ENCODE assay signal across 23 cellular contexts in the genomic region with DNA sequence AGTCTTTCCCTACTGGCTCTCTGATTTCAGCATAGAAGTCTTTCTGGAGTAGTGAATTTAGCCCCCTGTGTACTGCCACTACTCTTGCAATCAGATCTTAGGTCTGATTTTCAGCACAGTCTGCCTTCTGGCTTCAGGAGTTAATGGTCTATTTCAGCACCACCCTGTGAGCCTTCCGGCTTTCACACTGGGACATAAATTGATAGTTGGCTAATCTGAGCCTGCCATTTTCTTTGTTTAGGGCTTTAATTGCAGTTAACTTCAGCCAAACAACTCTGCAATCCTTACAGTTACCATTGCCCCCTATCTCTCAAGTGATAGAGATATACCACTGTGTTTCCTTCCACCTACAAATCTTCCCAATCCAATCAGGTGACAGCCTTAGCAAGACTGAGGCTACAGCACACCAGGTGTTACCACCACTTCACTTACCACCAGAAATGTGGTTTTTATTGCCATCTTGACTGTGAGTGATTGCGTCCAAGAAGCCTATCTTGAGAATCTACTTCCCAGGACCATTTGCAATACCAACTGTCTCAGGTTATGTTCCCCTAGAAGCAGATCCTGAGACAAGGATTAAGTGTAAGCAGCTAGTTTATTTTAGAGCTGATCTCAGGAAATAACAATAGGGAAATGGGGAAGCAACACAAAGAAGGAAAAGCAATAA. TPM values are rescaled to one million over a fixed set of nuclear protein-coding genes. Genes with fewer than 3 reads are reported as not detected.
A peak's percentile ranks its signal among the peaks of the same experiment; 100 is the strongest.
DNase-seq lines count a peak whose midpoint lies in the region; ATAC-seq and TF ChIP-seq lines count a peak whose summit lies in the region.
"Had no signal": no experiment of that assay in that cellular context is flagged by ENCODE, and none has a peak within 500 bp of the region (broad histone marks: within the 10 kb centered on the region; RNA-seq: fewer than 3 reads in every experiment).

No MANE protein-coding gene starts in this region.

- H3K4me3 ChIP-seq in OCI-LY7 (ENCODE audit: low read depth, low read length, poor library complexity, severe bottlenecking): peak overlapping the region; percentile 28
- H3K4me3 ChIP-seq: skin epidermis, upper lobe of right lung had no signal

- ATAC-seq in natural killer cell (no peak), HG03159 (IDR thresholded peaks at IDR 0.05; ENCODE audit: unreplicated experiment) (no peak)
- no peak for ATAC-seq in stimulated activated naive CD8-positive, alpha-beta T cell treated with anti-CD3 and anti-CD28 coated beads, Interleukin-15, amount 100 ng/mL, for 72 hours
- ATAC-seq: left colon, upper lobe of right lung had no signal

- H3K4me1 ChIP-seq in OCI-LY7 (ENCODE audit: insufficient read depth, low read length, poor library complexity, severe bottlenecking): peaks cover 94% of the 10 kb centered on the region
- H3K4me1 ChIP-seq: upper lobe of right lung had no signal

- TF ChIP-seq CTCF in OCI-LY7 (conservative IDR thresholded peaks at IDR 0.05; ENCODE audit: low read length) (no peak), natural killer cell (IDR thresholded peaks at IDR 0.05) (no peak)

- H3K4me1 Mint-ChIP-seq in IgD-negative memory B cell (peaks cover 46 to 74% (median 68%) of the 10 kb centered on the region in 3 donors), natural killer cell (peaks cover 75 to 78% of the 10 kb centered on the region in 2 donors)
- peaks cover 79% of the 10 kb centered on the region for H3K4me1 Mint-ChIP-seq in stimulated activated naive CD8-positive, alpha-beta T cell treated with anti-CD3 and anti-CD28 coated beads, Interleukin-15, amount 100 ng/mL, for 72 hours

- H3K4me3 Mint-ChIP-seq in IgD-negative memory B cell: peak overlapping the region in 3 of 4 donors; percentile 25 to 87 (median 78)
- H3K4me3 Mint-ChIP-seq in natural killer cell: no peak overlapping the region
- no peak overlapping the region for H3K4me3 Mint-ChIP-seq in stimulated activated naive CD8-positive, alpha-beta T cell treated with anti-CD3 and anti-CD28 coated beads, Interleukin-15, amount 100 ng/mL, for 72 hours
- H3K4me3 Mint-ChIP-seq: activated CD4-positive, alpha-beta memory T cell treated with anti-CD3 and anti-CD28 coated beads, Interleukin-2, amount 10 ng/mL, durations not matched to agents 7 days and 5 days; H9 had no signal

- H3K9me3 Mint-ChIP-seq in IgD-negative memory B cell: peaks cover 0 to 2% (median 0%) of the 10 kb centered on the region in 3 donors
- no peaks in the 10 kb centered on the region for H3K9me3 Mint-ChIP-seq in natural killer cell
- peaks cover 0 to 4% of the 10 kb centered on the region in 2 donors for H3K9me3 Mint-ChIP-seq in stimulated activated naive CD8-positive, alpha-beta T cell treated with anti-CD3 and anti-CD28 coated beads, Interleukin-15, amount 100 ng/mL, for 72 hours

- H3K4me2 ChIP-seq in OCI-LY7 (ENCODE audit: low read length): peak overlapping the region; percentile 67

- H3K27ac Mint-ChIP-seq in IgD-negative memory B cell (peak overlapping the region; percentile 20 to 99 (median 92)), natural killer cell (peak overlapping the region; percentile 39 to 59)
- no peak overlapping the region for H3K27ac Mint-ChIP-seq in stimulated activated naive CD8-positive, alpha-beta T cell treated with anti-CD3 and anti-CD28 coated beads, Interleukin-15, amount 100 ng/mL, for 72 hours
- H3K27ac Mint-ChIP-seq: activated CD4-positive, alpha-beta memory T cell treated with anti-CD3 and anti-CD28 coated beads, Interleukin-2, amount 10 ng/mL, durations not matched to agents 7 days and 5 days had no signal

- peak overlapping the region; percentile 37; the same call in 1 of the 2 replicates for H2AFZ ChIP-seq in OCI-LY7 (ENCODE audit: low read length)

- H3K9me2 ChIP-seq in OCI-LY7 (ENCODE audit: insufficient read depth, low read length): no peaks in the 10 kb centered on the region

- no peaks in the 10 kb centered on the region for H3K79me2 ChIP-seq in OCI-LY7 (ENCODE audit: insufficient read depth, low read depth, low read length)

- intact Hi-C loops in OCI-LY7 (cut with micrococcal nuclease; ENCODE audit: unreplicated experiment): no loop called here
- intact Hi-C loops in natural killer cell (cut with micrococcal nuclease): no loop called here

- no TSS peak for BruUV-seq in OCI-LY7 (replicated peaks; lab: Mats Ljungman, UMichigan)

- peak overlapping the region; percentile 62 for H3K27ac ChIP-seq in OCI-LY7 (ENCODE audit: low read depth, low read length, poor library complexity, severe bottlenecking)
- H3K27ac ChIP-seq: brain microvascular endothelial cell, epithelial cell of prostate, skin epidermis, upper lobe of right lung had no signal

- H3K36me3 Mint-ChIP-seq in IgD-negative memory B cell: peaks cover 3% of the 10 kb centered on the region
- no peaks in the 10 kb centered on the region for H3K36me3 Mint-ChIP-seq in natural killer cell

- CTCF ChIA-PET in OCI-LY7 (lab: Charles Lee; ENCODE audit: unreplicated experiment): no interaction called here

- peak; percentile 71 for DNase-seq in NCI-H2171 treated with DMSO at 0.1 percent for 48 hours (lab: John Stamatoyannopoulos, UW)
- DNase-seq in NCI-H2171 (lab: John Stamatoyannopoulos, UW): no peak
- DNase-seq in OCI-LY7 (ENCODE audit: low spot score): peak; percentile 44
- DNase-seq in natural killer cell: no peak
- DNase-seq in stimulated activated naive CD8-positive, alpha-beta T cell treated with anti-CD3 and anti-CD28 coated beads, Interleukin-15, amount 100 ng/mL, for 72 hours: no peak
- DNase-seq in kidney glomerular epithelial cell (lab: John Stamatoyannopoulos, UW): no peak
- DNase-seq: activated CD4-positive, alpha-beta memory T cell treated with anti-CD3 and anti-CD28 coated beads, Interleukin-2, amount 10 ng/mL, durations not matched to agents 7 days and 5 days; activated effector memory CD4-positive, alpha-beta T cell treated with anti-CD3 and anti-CD28 coated beads, Interleukin-2, amount 50 U/mL, for 16 hours; activated T-cell treated with anti-CD3 and anti-CD28 coated beads for 4 hours; brain microvascular endothelial cell; COR-L47; H9; left colon; mesenchymal stem cell; NCI-H526; occipital lobe; substantia nigra; T-helper 9 cell; upper lobe of right lung had no signal

- no peaks in the 10 kb centered on the region; the same call in 1 of the 2 replicates for H3K9me3 ChIP-seq in OCI-LY7 (ENCODE audit: low read length)
- H3K9me3 ChIP-seq: upper lobe of right lung had no signal

- no peaks in the 10 kb centered on the region for H4K20me1 ChIP-seq in OCI-LY7 (ENCODE audit: insufficient read depth, low read length)

- no peaks in the 10 kb centered on the region for H3K36me3 ChIP-seq in OCI-LY7 (ENCODE audit: insufficient read depth, low read length)
- H3K36me3 ChIP-seq: brain microvascular endothelial cell, upper lobe of right lung had no signal

- POLR2A ChIA-PET in OCI-LY7 (lab: Charles Lee): interaction anchor here (2.8 kb wide), 1 partner anchor 11 kb away, joined by 8 read pairs; no protein-coding TSS in a partner anchor

- no peaks in the 10 kb centered on the region for H3K27me3 Mint-ChIP-seq in IgD-negative memory B cell
- H3K27me3 Mint-ChIP-seq in natural killer cell (ENCODE audit: low read depth in 2 of 2): no peaks in the 10 kb centered on the region
- H3K27me3 Mint-ChIP-seq in stimulated activated naive CD8-positive, alpha-beta T cell treated with anti-CD3 and anti-CD28 coated beads, Interleukin-15, amount 100 ng/mL, for 72 hours: peaks cover 10% of the 10 kb centered on the region
- H3K27me3 Mint-ChIP-seq: activated CD4-positive, alpha-beta memory T cell treated with anti-CD3 and anti-CD28 coated beads, Interleukin-2, amount 10 ng/mL, durations not matched to agents 7 days and 5 days had no signal

RNA-seq across cellular contexts. Expression of a gene that starts 51.9 kb away (rescaled TPM):
- 76.2 TPM for polyA plus RNA-seq in IgD-negative memory B cell
- total RNA-seq in OCI-LY7 (2014; rRNA removed; shearing (Covaris generic)): 4.4 and 5.6 TPM in 2 replicates
- total RNA-seq in OCI-LY7 (2022): 12.1 and 16.4 TPM in 2 replicates
- 10 to 100 TPM; 25.0 to 34.9 (median 33.0) TPM for total RNA-seq in natural killer cell

Comparison
In these comparisons a context has a peak if more than half of its experiments do, and no peak if none do; other contexts are left out.
1. DNase-seq: peak in NCI-H2171 treated with DMSO at 0.1 percent for 48 hours (single experiment) and OCI-LY7 (single experiment); none in NCI-H2171 (single experiment), natural killer cell (single experiment), stimulated activated naive CD8-positive, alpha-beta T cell treated with anti-CD3 and anti-CD28 coated beads, Interleukin-15, amount 100 ng/mL, for 72 hours (0 of 2) and kidney glomerular epithelial cell (single experiment).
2. H3K27ac Mint-ChIP-seq: peak in IgD-negative memory B cell (3 of 3) and natural killer cell (2 of 2); none in stimulated activated naive CD8-positive, alpha-beta T cell treated with anti-CD3 and anti-CD28 coated beads, Interleukin-15, amount 100 ng/mL, for 72 hours (0 of 2).
3. H3K4me3 Mint-ChIP-seq: peak in IgD-negative memory B cell (3 of 4); none in natural killer cell (single experiment) and stimulated activated naive CD8-positive, alpha-beta T cell treated with anti-CD3 and anti-CD28 coated beads, Interleukin-15, amount 100 ng/mL, for 72 hours (0 of 2).